20 cellular contexts compared by ENCODE assay signal in the genomic region with DNA sequence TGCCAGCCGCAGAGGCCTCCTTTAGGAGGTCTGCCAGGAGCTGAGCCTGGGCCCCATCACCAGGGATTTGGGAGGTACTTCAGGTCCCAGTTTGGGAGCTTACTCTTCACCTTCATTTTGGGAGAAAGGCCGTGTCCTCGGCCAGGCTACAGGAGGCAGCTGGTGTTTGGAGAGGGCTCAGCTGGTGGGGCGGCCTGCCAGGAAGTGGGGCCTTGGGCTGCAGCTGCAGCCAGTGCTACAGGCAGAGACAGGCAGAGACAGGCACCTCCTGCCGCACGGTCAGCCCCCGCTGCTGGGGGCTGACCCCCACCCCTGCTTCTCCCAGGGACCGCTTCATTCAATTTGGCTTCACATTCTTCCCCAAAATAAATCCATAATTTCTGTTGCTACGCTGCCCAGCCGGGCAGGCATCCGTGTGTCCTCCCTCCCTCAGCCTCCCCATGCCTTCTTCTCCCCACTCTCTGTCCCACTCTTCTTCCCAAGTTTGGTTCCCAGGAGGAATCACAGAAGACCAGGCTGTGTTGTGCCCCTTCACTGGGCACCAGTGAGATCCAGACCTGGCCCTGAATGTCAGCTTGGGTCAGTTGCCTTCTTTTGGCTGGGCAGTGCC.
DNase-seq lines count a peak whose midpoint lies in the region; ATAC-seq lines count a peak whose summit lies in the region.
"Had no signal": no experiment of that assay in that cellular context is flagged by ENCODE, and none has a peak within 500 bp of the region (broad histone marks: within the 10 kb centered on the region; RNA-seq: fewer than 3 reads in every experiment).

No MANE protein-coding gene starts in this region.

- peaks cover 20 to 35% of the 10 kb centered on the region in 2 donors for H3K4me1 Mint-ChIP-seq in stimulated activated naive B cell treated with anti-CD40 and anti-IgM and Interleukin-4, amounts not matched to agents 10 μg/mL and 1 μg/mL and 100 μg/mL, for 72 hours

- peaks cover 0 to 3% of the 10 kb centered on the region in 2 donors for H3K9me3 Mint-ChIP-seq in stimulated activated naive B cell treated with anti-CD40 and anti-IgM and Interleukin-4, amounts not matched to agents 10 μg/mL and 1 μg/mL and 100 μg/mL, for 72 hours
- H3K9me3 Mint-ChIP-seq: CD4-positive, alpha-beta memory T cell; T-helper 1 cell treated with Interleukin-12 subunit alpha and Interleukin-12 subunit beta and Interleukin-4 antibody, amounts not matched to agents 30 μg/mL and 1 μg/mL, for 36 hours had no signal

- ATAC-seq in HG03520 (IDR thresholded peaks at IDR 0.05; ENCODE audit: unreplicated experiment), result no peak
- no peak for ATAC-seq in stimulated activated naive B cell treated with anti-CD40 and anti-IgM and Interleukin-4, amounts not matched to agents 10 μg/mL and 1 μg/mL and 100 μg/mL, for 72 hours (replicated peaks)
- ATAC-seq: body of pancreas, left lung had no signal

- peaks cover 20% of the 10 kb centered on the region in 2 donors for H3K27me3 Mint-ChIP-seq in stimulated activated naive B cell treated with anti-CD40 and anti-IgM and Interleukin-4, amounts not matched to agents 10 μg/mL and 1 μg/mL and 100 μg/mL, for 72 hours

- H3K27ac Mint-ChIP-seq in stimulated activated naive B cell treated with anti-CD40 and anti-IgM and Interleukin-4, amounts not matched to agents 10 μg/mL and 1 μg/mL and 100 μg/mL, for 72 hours, result no peak overlapping the region
- H3K27ac Mint-ChIP-seq: CD4-positive, alpha-beta memory T cell; T-helper 1 cell treated with Interleukin-12 subunit alpha and Interleukin-12 subunit beta and Interleukin-4 antibody, amounts not matched to agents 30 μg/mL and 1 μg/mL, for 36 hours had no signal

- H3K36me3 Mint-ChIP-seq in stimulated activated naive B cell treated with anti-CD40 and anti-IgM and Interleukin-4, amounts not matched to agents 10 μg/mL and 1 μg/mL and 100 μg/mL, for 72 hours, result peaks cover 0 to under 1% of the 10 kb centered on the region in 2 donors
- H3K36me3 Mint-ChIP-seq: CD4-positive, alpha-beta memory T cell; naive B cell had no signal

- H3K4me3 Mint-ChIP-seq in stimulated activated naive B cell treated with anti-CD40 and anti-IgM and Interleukin-4, amounts not matched to agents 10 μg/mL and 1 μg/mL and 100 μg/mL, for 72 hours, result no peak overlapping the region
- H3K4me3 Mint-ChIP-seq: CD4-positive, alpha-beta memory T cell; naive B cell; T-helper 1 cell treated with Interleukin-12 subunit alpha and Interleukin-12 subunit beta and Interleukin-4 antibody, amounts not matched to agents 30 μg/mL and 1 μg/mL, for 36 hours had no signal

- DNase-seq in NAMALWA (ENCODE audit: low spot score) (peak; percentile 55), SHP77 treated with DMSO at 0.1 percent for 48 hours (lab: John Stamatoyannopoulos, UW) (peak; percentile 79), hypothalamus (lab: John Stamatoyannopoulos, UW) (peak in 45 of 51 donors; percentile 15 to 95 (median 75)), putamen (ENCODE audit: low spot score) (peak; percentile 95), HuH-7.5 (ENCODE audit: low spot score) (no peak)
- no peak for DNase-seq in stimulated activated naive B cell treated with anti-CD40 and anti-IgM and Interleukin-4, amounts not matched to agents 10 μg/mL and 1 μg/mL and 100 μg/mL, for 72 hours
- DNase-seq: activated gamma-delta T cell treated with Interleukin-2 at 50 U/mL for 16 hours; body of pancreas; CD4-positive, alpha-beta memory T cell; EL; GM23248; left lung; naive B cell; NCI-H187; NCI-H748 treated with DMSO at 0.1 percent for 48 hours; retina; stimulated activated CD4-positive, alpha-beta T cell treated with anti-CD3 and anti-CD28 coated beads, Interleukin-2, amount 100 ng/mL, for 24 hours; tibial artery had no signal

Comparison
In these comparisons a context has a peak if more than half of its experiments do, and no peak if none do; other contexts are left out.
1. DNase-seq: peak in NAMALWA (single experiment), SHP77 treated with DMSO at 0.1 percent for 48 hours (single experiment), hypothalamus (45 of 51) and putamen (single experiment); none in HuH-7.5 (single experiment) and stimulated activated naive B cell treated with anti-CD40 and anti-IgM and Interleukin-4, amounts not matched to agents 10 μg/mL and 1 μg/mL and 100 μg/mL, for 72 hours (single experiment).